Comparison of ENCODE assay signal across 1 cellular context in the genomic region with DNA sequence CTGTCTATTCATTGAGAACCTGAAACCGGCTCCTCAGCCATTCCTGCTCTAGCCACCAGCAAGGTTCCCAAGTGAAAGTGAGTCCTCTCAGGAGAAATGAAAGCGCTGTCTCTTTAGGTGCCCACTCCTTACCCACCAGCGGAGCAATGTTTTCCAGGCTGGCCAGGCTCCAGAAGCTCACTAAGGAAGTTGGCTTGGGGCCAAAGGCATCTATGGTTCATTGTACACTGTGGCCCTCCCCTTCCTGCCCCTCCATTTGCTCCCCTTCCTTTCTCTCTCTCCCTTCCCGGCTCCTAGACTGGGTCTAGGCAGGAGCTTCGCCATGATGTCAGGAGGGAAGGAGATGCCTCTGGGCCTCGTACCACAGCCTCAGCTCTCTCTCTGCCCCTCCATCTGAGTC.
TF ChIP-seq lines count a peak whose summit lies in the region.

No MANE protein-coding gene starts in this region.

TF ChIP-seq in IMR-90, 13 proteins besides CTCF, POLR2A, EP300 and RAD21:
- TF ChIP-seq, protein P1, sequence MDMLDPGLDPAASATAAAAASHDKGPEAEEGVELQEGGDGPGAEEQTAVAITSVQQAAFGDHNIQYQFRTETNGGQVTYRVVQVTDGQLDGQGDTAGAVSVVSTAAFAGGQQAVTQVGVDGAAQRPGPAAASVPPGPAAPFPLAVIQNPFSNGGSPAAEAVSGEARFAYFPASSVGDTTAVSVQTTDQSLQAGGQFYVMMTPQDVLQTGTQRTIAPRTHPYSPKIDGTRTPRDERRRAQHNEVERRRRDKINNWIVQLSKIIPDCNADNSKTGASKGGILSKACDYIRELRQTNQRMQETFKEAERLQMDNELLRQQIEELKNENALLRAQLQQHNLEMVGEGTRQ (IDR thresholded peaks at IDR 0.05; ENCODE audit: low read depth, low read length), result no peak
- TF ChIP-seq MAZ (IDR thresholded peaks at IDR 0.05; ENCODE audit: borderline replicate concordance, low read depth, low read length), result no peak
- no peak for TF ChIP-seq RCOR1 (IDR thresholded peaks at IDR 0.05; ENCODE audit: insufficient replicate concordance, low read length)
- TF ChIP-seq MAFK (IDR thresholded peaks at IDR 0.05; ENCODE audit: low read depth, low read length), result no peak
- no peak for TF ChIP-seq NFE2L2 (IDR thresholded peaks at IDR 0.05; ENCODE audit: low read depth, low read length)
- no peak for TF ChIP-seq RFX5 (IDR thresholded peaks at IDR 0.05; ENCODE audit: low read depth, low read length)
- no peak for TF ChIP-seq CHD1 (IDR thresholded peaks at IDR 0.05; ENCODE audit: low read depth, low read length)
- TF ChIP-seq CEBPB (IDR thresholded peaks at IDR 0.05; ENCODE audit: low read depth, low read length), result no peak
- TF ChIP-seq SMC3 (IDR thresholded peaks at IDR 0.05; ENCODE audit: low read depth, low read length), result no peak
- TF ChIP-seq BHLHE40 (IDR thresholded peaks at IDR 0.05; ENCODE audit: low read depth, low read length), result no peak
- no peak for TF ChIP-seq FOS (IDR thresholded peaks at IDR 0.05; ENCODE audit: low read depth, low read length)
